24 cellular contexts compared by ENCODE assay signal in the genomic region with DNA sequence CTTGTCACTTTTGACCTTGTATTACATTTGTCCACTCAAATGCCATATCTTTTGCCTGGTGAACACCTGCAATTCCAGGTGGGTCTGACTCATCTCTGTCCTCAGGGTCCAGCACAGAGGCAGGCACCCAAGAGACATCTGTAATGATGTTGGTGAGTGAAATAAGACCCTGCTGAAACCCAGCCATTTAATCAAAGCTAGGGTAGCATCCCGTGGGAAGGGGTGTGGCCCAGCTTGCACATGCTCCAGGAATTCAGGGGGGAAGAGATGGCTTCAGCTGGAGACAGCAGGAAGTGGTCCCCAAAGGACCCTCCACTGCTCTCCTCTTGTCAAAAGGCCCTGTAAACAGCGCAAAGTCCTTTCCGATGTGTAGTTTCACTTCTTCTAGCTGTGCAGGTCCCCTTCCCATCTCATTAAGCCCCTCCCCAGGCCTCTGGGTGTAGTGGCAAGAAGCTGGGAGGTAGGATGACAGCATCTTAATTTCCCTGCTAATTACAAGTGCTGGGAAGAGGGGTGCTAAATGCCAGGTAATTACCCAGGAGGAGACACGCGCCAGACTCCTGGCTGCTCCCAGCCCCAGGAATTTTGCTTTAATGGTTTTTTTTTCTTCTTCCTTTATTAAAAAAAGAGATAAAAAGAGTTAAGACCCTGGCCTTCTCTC. TPM values are rescaled to one million over a fixed set of nuclear protein-coding genes. Genes with fewer than 3 reads are reported as not detected.
DNase-seq lines count a peak whose midpoint lies in the region; ATAC-seq and TF ChIP-seq lines count a peak whose summit lies in the region.
"Had no signal": no experiment of that assay in that cellular context is flagged by ENCODE, and none has a peak within 500 bp of the region (broad histone marks: within the 10 kb centered on the region; RNA-seq: fewer than 3 reads in every experiment).

No MANE protein-coding gene starts in this region.

- H3K27ac Mint-ChIP-seq in mesothelial cell of epicardium: peak overlapping the region; percentile 27
- H3K27ac Mint-ChIP-seq in activated naive CD8-positive, alpha-beta T cell treated with anti-CD3 and anti-CD28 coated beads for 36 hours: no peak overlapping the region
- H3K27ac Mint-ChIP-seq: activated CD8-positive, alpha-beta memory T cell treated with anti-CD3 and anti-CD28 coated beads, Interleukin-2, amount 10 ng/mL, durations not matched to agents 7 days and 5 days; activated naive CD8-positive, alpha-beta T cell treated with anti-CD3 and anti-CD28 coated beads, Interleukin-2, amount 50 U/mL, for 24 hours; activated T-helper 2 cell treated with anti-CD3 and anti-CD28 coated beads, Interferon-gamma antibody, Interleukin-2, Interleukin-4, amounts not matched to agents 10 μg/mL and 5 μg/mL and 100 μg/mL, durations not matched to agents 14 hours and 24 hours and 36 hours; CD4-positive, alpha-beta memory T cell; dendritic cell treated with granulocyte-macrophage colony-stimulating factor and Interleukin-4, amounts not matched to agents 40 ng/mL and 50 ng/mL, for 4 days; naive thymus-derived CD4-positive, alpha-beta T cell had no signal

- no peak overlapping the region for H4K91ac ChIP-seq in IMR-90 (ENCODE audit: insufficient read depth, low read depth, low read length)

- H3K4me1 ChIP-seq in BLaER1: peaks cover 13% of the 10 kb centered on the region
- no peaks in the 10 kb centered on the region for H3K4me1 ChIP-seq in IMR-90 (ENCODE audit: control insufficient read depth, insufficient read depth, low read length)
- peaks cover 12% of the 10 kb centered on the region for H3K4me1 ChIP-seq in lower lobe of right lung
- peaks cover 9 to 46% (median 33%) of the 10 kb centered on the region in 4 donors for H3K4me1 ChIP-seq in esophagus muscularis mucosa

- H3K23ac ChIP-seq in IMR-90 (ENCODE audit: low read depth, low read length): no peak overlapping the region

- no peak overlapping the region for H2AK5ac ChIP-seq in IMR-90 (ENCODE audit: low read depth, low read length)

- H3K9me1 ChIP-seq in IMR-90 (ENCODE audit: insufficient read depth, low read length): no peaks in the 10 kb centered on the region

- intact Hi-C loops in IMR-90 (cut with micrococcal nuclease) (no loop called here), lower lobe of right lung (cut with DNase I) (no loop called here), esophagus muscularis mucosa (cut with DNase I) (no loop called here)

- H3K27me3 Mint-ChIP-seq in mesothelial cell of epicardium (ENCODE audit: low read depth): peaks cover 33% of the 10 kb centered on the region
- peaks cover 6% of the 10 kb centered on the region for H3K27me3 Mint-ChIP-seq in activated naive CD8-positive, alpha-beta T cell treated with anti-CD3 and anti-CD28 coated beads for 36 hours

- H4K20me1 ChIP-seq in BLaER1 (no peaks in the 10 kb centered on the region), IMR-90 (ENCODE audit: insufficient read depth, low read length) (no peaks in the 10 kb centered on the region)

- POLR2A ChIA-PET in IMR-90 (lab: Charles Lee; ENCODE audit: unreplicated experiment): no interaction called here

- H3K27me3 ChIP-seq in BLaER1: no peaks in the 10 kb centered on the region
- H3K27me3 ChIP-seq in IMR-90 (ENCODE audit: control insufficient read depth, insufficient read depth, low read length): no peaks in the 10 kb centered on the region
- no peaks in the 10 kb centered on the region for H3K27me3 ChIP-seq in lower lobe of right lung (ENCODE audit: low read depth)
- H3K27me3 ChIP-seq in esophagus muscularis mucosa: no peaks in the 10 kb centered on the region
- H3K27me3 ChIP-seq: ovary, suprapubic skin had no signal

- H2AFZ ChIP-seq in IMR-90 (replicated peaks; ENCODE audit: low read length, poor library complexity): no peak overlapping the region

- in situ Hi-C loops in IMR-90 (cut with MboI; ENCODE audit: low sequenced_read_pairs): no loop called here

- no peak overlapping the region for H3K56ac ChIP-seq in IMR-90 (ENCODE audit: extremely low read depth, insufficient read depth, low read length)

- DNase-seq in IMR-90: no peak
- peak; percentile 7 for DNase-seq in astrocyte of the hippocampus (ENCODE audit: low read depth, low spot score)
- DNase-seq in mesothelial cell of epicardium (ENCODE audit: low spot score in 2 of 2, unreplicated experiment in 2 of 2): no peak
- no peak for DNase-seq in activated naive CD8-positive, alpha-beta T cell treated with anti-CD3 and anti-CD28 coated beads for 36 hours
- DNase-seq in lower lobe of right lung: no peak
- no peak for DNase-seq in pons (ENCODE audit: low spot score)
- DNase-seq in esophagus muscularis mucosa (ENCODE audit: extremely low spot score): no peak
- DNase-seq: activated CD4-positive, alpha-beta T cell treated with anti-CD3 and anti-CD28 coated beads for 48 hours; activated CD8-positive, alpha-beta memory T cell treated with anti-CD3 and anti-CD28 coated beads, Interleukin-2, amount 10 ng/mL, durations not matched to agents 7 days and 5 days; activated naive CD8-positive, alpha-beta T cell treated with anti-CD3 and anti-CD28 coated beads, Interleukin-2, amount 50 U/mL, for 24 hours; CD4-positive, alpha-beta memory T cell; DND-41; H7; Karpas-422; naive thymus-derived CD4-positive, alpha-beta T cell; NCI-H1048; NCI-H2081 treated with DMSO at 0.1 percent for 48 hours; NCI-H510A treated with DMSO at 0.1 percent for 48 hours; ovary; SHP77 had no signal

- no peak overlapping the region for H3K27ac ChIP-seq in BLaER1
- H3K27ac ChIP-seq in IMR-90 (ENCODE audit: insufficient read depth, low read length): no peak overlapping the region
- H3K27ac ChIP-seq in lower lobe of right lung: no peak overlapping the region
- H3K27ac ChIP-seq in esophagus muscularis mucosa (replicated peaks in 1 of 4): no peak overlapping the region
- H3K27ac ChIP-seq: ovary, suprapubic skin had no signal

- H3K36me3 Mint-ChIP-seq in mesothelial cell of epicardium: no peaks in the 10 kb centered on the region
- no peaks in the 10 kb centered on the region for H3K36me3 Mint-ChIP-seq in activated naive CD8-positive, alpha-beta T cell treated with anti-CD3 and anti-CD28 coated beads for 36 hours
- H3K36me3 Mint-ChIP-seq: activated CD8-positive, alpha-beta memory T cell treated with anti-CD3 and anti-CD28 coated beads, Interleukin-2, amount 10 ng/mL, durations not matched to agents 7 days and 5 days; CD4-positive, alpha-beta memory T cell; naive thymus-derived CD4-positive, alpha-beta T cell had no signal

- no peak for ATAC-seq in IMR-90 (ENCODE audit: low read depth)
- ATAC-seq in lower lobe of right lung: no peak
- ATAC-seq: activated CD8-positive, alpha-beta memory T cell treated with anti-CD3 and anti-CD28 coated beads, Interleukin-2, amount 10 ng/mL, durations not matched to agents 7 days and 5 days; activated naive CD8-positive, alpha-beta T cell treated with anti-CD3 and anti-CD28 coated beads, Interleukin-2, amount 50 U/mL, for 24 hours; naive thymus-derived CD4-positive, alpha-beta T cell had no signal

- H4K5ac ChIP-seq in IMR-90 (ENCODE audit: low read depth, low read length): no peak overlapping the region

- dilution Hi-C loops in IMR-90 (cut with HindIII; ENCODE audit: low sequenced_read_pairs, unreplicated experiment): no loop called here

- whole genome bisulfite sequencing in IMR-90 (ENCODE audit: extremely low coverage in 2 of 2, insufficient read length in 1 of 2), 2 experiments: no CpG with 5 or more reads among the region's 5 CpGs
- WGBS in esophagus muscularis mucosa: 78% methylated on average over 5 of the region's 5 CpGs

- no peak overlapping the region for H3K18ac ChIP-seq in IMR-90 (ENCODE audit: low read depth, low read length)

- H3K9ac ChIP-seq in BLaER1 (no peak overlapping the region), IMR-90 (ENCODE audit: low read depth, low read length) (no peak overlapping the region)

- H2AK9ac ChIP-seq in IMR-90 (replicated peaks; ENCODE audit: low read depth, low read length, poor library complexity): peak overlapping the region; percentile 42

- no TSS peak for BruUV-seq in IMR-90 (replicated peaks; lab: Mats Ljungman, UMichigan)

- no peak overlapping the region for H2BK120ac ChIP-seq in IMR-90 (ENCODE audit: low read depth, low read length)

- H3K4me1 Mint-ChIP-seq in mesothelial cell of epicardium: peaks cover 55% of the 10 kb centered on the region
- no peaks in the 10 kb centered on the region for H3K4me1 Mint-ChIP-seq in activated naive CD8-positive, alpha-beta T cell treated with anti-CD3 and anti-CD28 coated beads for 36 hours
- H3K4me1 Mint-ChIP-seq: activated CD8-positive, alpha-beta memory T cell treated with anti-CD3 and anti-CD28 coated beads, Interleukin-2, amount 10 ng/mL, durations not matched to agents 7 days and 5 days; activated naive CD8-positive, alpha-beta T cell treated with anti-CD3 and anti-CD28 coated beads, Interleukin-2, amount 50 U/mL, for 24 hours; CD4-positive, alpha-beta memory T cell; naive thymus-derived CD4-positive, alpha-beta T cell had no signal

- no peak overlapping the region for H3K4me3 ChIP-seq in BLaER1
- no peak overlapping the region for H3K4me3 ChIP-seq in IMR-90 (ENCODE audit: insufficient read depth, low read depth, low read length)
- H3K4me3 ChIP-seq in lower lobe of right lung: no peak overlapping the region
- no peak overlapping the region for H3K4me3 ChIP-seq in esophagus muscularis mucosa
- H3K4me3 ChIP-seq: ovary, suprapubic skin had no signal

- CTCF ChIA-PET in IMR-90 (lab: Yijun Ruan, JAX): no interaction called here

- H2BK15ac ChIP-seq in IMR-90 (ENCODE audit: low read depth, low read length): no peak overlapping the region

- H3K9me3 ChIP-seq in BLaER1 (no peaks in the 10 kb centered on the region), IMR-90 (ENCODE audit: control insufficient read depth, insufficient read depth, low read length) (no peaks in the 10 kb centered on the region), lower lobe of right lung (no peaks in the 10 kb centered on the region), esophagus muscularis mucosa (no peaks in the 10 kb centered on the region)
- H3K9me3 ChIP-seq: ovary, suprapubic skin had no signal

- no peaks in the 10 kb centered on the region for H3K79me1 ChIP-seq in IMR-90 (ENCODE audit: low read depth in 1 of 2, low read length in 2 of 2)

- H4K8ac ChIP-seq in IMR-90 (ENCODE audit: low read depth in 2 of 2, low read length in 2 of 2): no peak overlapping the region

- TF ChIP-seq POLR2A in IMR-90 (IDR thresholded peaks at IDR 0.05; ENCODE audit: low read depth, low read length) (no peak), esophagus muscularis mucosa (IDR thresholded peaks at IDR 0.05; ENCODE audit: low read depth) (no peak)

- no peak for TF ChIP-seq EP300 in esophagus muscularis mucosa (IDR thresholded peaks at IDR 0.05)

- no peak for TF ChIP-seq CTCF in IMR-90 (conservative IDR thresholded peaks at IDR 0.05; ENCODE audit: low read depth, low read length)
- no peak for TF ChIP-seq CTCF in mesothelial cell of epicardium (IDR thresholded peaks at IDR 0.05; ENCODE audit: unreplicated experiment)
- no peak for TF ChIP-seq CTCF in lower lobe of right lung (IDR thresholded peaks at IDR 0.05)
- TF ChIP-seq CTCF in esophagus muscularis mucosa (IDR thresholded peaks at IDR 0.05): no peak

- H3K4me3 Mint-ChIP-seq in mesothelial cell of epicardium: no peak overlapping the region
- H3K4me3 Mint-ChIP-seq in activated naive CD8-positive, alpha-beta T cell treated with anti-CD3 and anti-CD28 coated beads for 36 hours: no peak overlapping the region
- H3K4me3 Mint-ChIP-seq: activated CD8-positive, alpha-beta memory T cell treated with anti-CD3 and anti-CD28 coated beads, Interleukin-2, amount 10 ng/mL, durations not matched to agents 7 days and 5 days; activated naive CD8-positive, alpha-beta T cell treated with anti-CD3 and anti-CD28 coated beads, Interleukin-2, amount 50 U/mL, for 24 hours; CD4-positive, alpha-beta memory T cell; dendritic cell treated with granulocyte-macrophage colony-stimulating factor and Interleukin-4, amounts not matched to agents 40 ng/mL and 50 ng/mL, for 4 days; naive thymus-derived CD4-positive, alpha-beta T cell had no signal

- no peaks in the 10 kb centered on the region for H3K36me3 ChIP-seq in BLaER1
- H3K36me3 ChIP-seq in IMR-90 (ENCODE audit: control insufficient read depth, insufficient read depth, low read length): no peaks in the 10 kb centered on the region
- H3K36me3 ChIP-seq in lower lobe of right lung: no peaks in the 10 kb centered on the region
- H3K36me3 ChIP-seq in esophagus muscularis mucosa: no peaks in the 10 kb centered on the region
- H3K36me3 ChIP-seq: ovary, suprapubic skin had no signal

- no peak overlapping the region for H3K14ac ChIP-seq in IMR-90 (replicated peaks; ENCODE audit: low read depth, low read length)

- H2BK5ac ChIP-seq in IMR-90 (ENCODE audit: low read depth, low read length, poor library complexity, severe bottlenecking): no peak overlapping the region

- H3K4ac ChIP-seq in IMR-90 (ENCODE audit: low read depth, low read length): no peak overlapping the region

- no peaks in the 10 kb centered on the region for H3K9me3 Mint-ChIP-seq in mesothelial cell of epicardium
- no peaks in the 10 kb centered on the region for H3K9me3 Mint-ChIP-seq in activated naive CD8-positive, alpha-beta T cell treated with anti-CD3 and anti-CD28 coated beads for 36 hours
- H3K9me3 Mint-ChIP-seq: activated naive CD8-positive, alpha-beta T cell treated with anti-CD3 and anti-CD28 coated beads, Interleukin-2, amount 50 U/mL, for 24 hours; activated T-helper 2 cell treated with anti-CD3 and anti-CD28 coated beads, Interferon-gamma antibody, Interleukin-2, Interleukin-4, amounts not matched to agents 10 μg/mL and 5 μg/mL and 100 μg/mL, durations not matched to agents 14 hours and 24 hours and 36 hours; CD4-positive, alpha-beta memory T cell; dendritic cell treated with granulocyte-macrophage colony-stimulating factor and Interleukin-4, amounts not matched to agents 40 ng/mL and 50 ng/mL, for 4 days; naive thymus-derived CD4-positive, alpha-beta T cell had no signal

- H2BK20ac ChIP-seq in IMR-90 (ENCODE audit: low read depth, low read length): no peak overlapping the region

- TF ChIP-seq RAD21 in IMR-90 (IDR thresholded peaks at IDR 0.05; ENCODE audit: low read length): no peak

- H3K4me2 ChIP-seq in BLaER1 (peak overlapping the region; percentile 23; the same call in 1 of the 2 replicates), IMR-90 (ENCODE audit: low read depth, low read length) (no peak overlapping the region)

RNA-seq across cellular contexts. Expression of a gene that starts 54.4 kb away (rescaled TPM):
- not detected in 2 replicates for total RNA-seq in IMR-90 (2012; rRNA removed)
- polyA plus RNA-seq in IMR-90 (2012; rRNA removed): not detected in 2 replicates
- polyA plus RNA-seq in IMR-90 (2012; cell fraction: cytosol; rRNA removed): not detected in 2 replicates
- polyA plus RNA-seq in IMR-90 (2012; cell fraction: nucleus; rRNA removed; ENCODE audit: low replicate concordance): not detected in 2 replicates
- total RNA-seq in mesothelial cell of epicardium: 5.8 to 6.2 TPM (median 6.0 TPM) in 3 replicates
- total RNA-seq in activated naive CD8-positive, alpha-beta T cell treated with anti-CD3 and anti-CD28 coated beads for 36 hours: not detected
- total RNA-seq in lower lobe of right lung: 1.8 TPM
- 1 to 10 TPM; 4.0 to 7.6 (median 4.1) TPM for total RNA-seq in esophagus muscularis mucosa
- total RNA-seq: activated CD8-positive, alpha-beta memory T cell treated with anti-CD3 and anti-CD28 coated beads, Interleukin-2, amount 10 ng/mL, durations not matched to agents 7 days and 5 days; activated T-helper 2 cell treated with anti-CD3 and anti-CD28 coated beads, Interferon-gamma antibody, Interleukin-2, Interleukin-4, amounts not matched to agents 10 μg/mL and 5 μg/mL and 100 μg/mL, durations not matched to agents 14 hours and 24 hours and 36 hours; CD4-positive, alpha-beta memory T cell; naive thymus-derived CD4-positive, alpha-beta T cell had no signal
- polyA plus RNA-seq: CD4-positive, alpha-beta memory T cell; naive thymus-derived CD4-positive, alpha-beta T cell had no signal
